ENCODE assay signal across 8 cellular contexts in the genomic region with DNA sequence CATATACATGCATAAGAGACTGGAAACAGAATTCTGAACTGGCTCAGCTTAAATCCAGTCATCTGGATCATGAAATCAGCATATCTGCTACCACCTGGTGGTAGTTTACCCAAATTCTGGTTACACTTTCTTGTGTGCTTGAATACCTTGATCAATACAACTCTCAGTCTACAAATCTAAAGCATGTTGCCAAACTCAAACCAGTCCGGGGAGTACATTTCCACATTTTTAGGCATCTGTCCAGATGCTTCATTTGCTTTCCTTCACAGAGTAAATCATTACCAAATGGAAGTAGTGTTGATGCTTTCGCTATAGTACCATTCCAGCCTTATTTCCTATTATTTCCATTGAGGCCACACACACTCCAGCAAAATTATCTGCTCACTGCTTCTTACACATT.
DNase-seq lines count a peak whose midpoint lies in the region; ATAC-seq, FAIRE-seq and TF ChIP-seq lines count a peak whose summit lies in the region.

No MANE protein-coding gene starts in this region.

- H3K36me3 Mint-ChIP-seq in neural crest cell (ENCODE audit: low read depth) (no peaks in the 10 kb centered on the region), natural killer cell (no peaks in the 10 kb centered on the region)
- no peaks in the 10 kb centered on the region for H3K36me3 Mint-ChIP-seq in activated T-helper 17 cell treated with anti-CD3 and anti-CD28 coated beads, Interleukin-2, amount 50 U/mL, for 72 hours (ENCODE audit: low read depth)

- H3K4me1 Mint-ChIP-seq in neural crest cell (no peaks in the 10 kb centered on the region), natural killer cell (no peaks in the 10 kb centered on the region)
- H3K4me1 Mint-ChIP-seq in activated T-helper 17 cell treated with anti-CD3 and anti-CD28 coated beads, Interleukin-2, amount 50 U/mL, for 72 hours = no peaks in the 10 kb centered on the region

- H3K9me3 Mint-ChIP-seq in neural crest cell (peaks cover 8% of the 10 kb centered on the region), natural killer cell (no peaks in the 10 kb centered on the region)
- H3K9me3 Mint-ChIP-seq in activated T-helper 17 cell treated with anti-CD3 and anti-CD28 coated beads, Interleukin-2, amount 50 U/mL, for 72 hours = no peaks in the 10 kb centered on the region

- peak; percentile 28 for FAIRE-seq in bronchial epithelial cell (lab: Jason Lieb, UNC)

- in situ Hi-C loops in GM13977 (cut with MboI; ENCODE audit: low pct_unique_long_range_greater_than_20kb, low sequenced_read_pairs, unreplicated experiment) = no loop called here

- no peak overlapping the region for H3K4me3 ChIP-seq in bronchial epithelial cell (ENCODE audit: low read depth, low read length)

- H3K27me3 Mint-ChIP-seq in neural crest cell (ENCODE audit: low read depth) (no peaks in the 10 kb centered on the region), natural killer cell (ENCODE audit: low read depth in 2 of 2) (peaks cover 0 to 3% of the 10 kb centered on the region in 2 donors)
- H3K27me3 Mint-ChIP-seq in activated T-helper 17 cell treated with anti-CD3 and anti-CD28 coated beads, Interleukin-2, amount 50 U/mL, for 72 hours = peaks cover 5% of the 10 kb centered on the region

- H3K36me3 ChIP-seq in bronchial epithelial cell (ENCODE audit: control insufficient read depth, insufficient read depth, low read length) = no peaks in the 10 kb centered on the region

- H3K27ac Mint-ChIP-seq in neural crest cell (ENCODE audit: unreplicated experiment) (no peak overlapping the region), natural killer cell (no peak overlapping the region)
- no peak overlapping the region for H3K27ac Mint-ChIP-seq in activated T-helper 17 cell treated with anti-CD3 and anti-CD28 coated beads, Interleukin-2, amount 50 U/mL, for 72 hours

- H3K27me3 ChIP-seq in bronchial epithelial cell (ENCODE audit: control insufficient read depth, insufficient read depth, low read length) = no peaks in the 10 kb centered on the region

- intact Hi-C loops in natural killer cell (cut with micrococcal nuclease) = no loop called here

- no peak for ATAC-seq in natural killer cell
- ATAC-seq in activated T-helper 17 cell treated with anti-CD3 and anti-CD28 coated beads, Interleukin-2, amount 50 U/mL, for 72 hours (replicated peaks) = no peak

- H3K4me3 Mint-ChIP-seq in neural crest cell = no peak overlapping the region
- H3K4me3 Mint-ChIP-seq in natural killer cell = no peak overlapping the region
- H3K4me3 Mint-ChIP-seq in activated T-helper 17 cell treated with anti-CD3 and anti-CD28 coated beads, Interleukin-2, amount 50 U/mL, for 72 hours = no peak overlapping the region

- TF ChIP-seq CTCF in GM13977 (IDR thresholded peaks at IDR 0.05; ENCODE audit: extremely low read depth, insufficient read depth, missing control alignments) (peak; percentile 43), bronchial epithelial cell (IDR thresholded peaks at IDR 0.05; ENCODE audit: insufficient read depth, low read length, severe bottlenecking) (peak; percentile 44), neural crest cell (conservative IDR thresholded peaks at IDR 0.05) (peak; percentile 70), natural killer cell (IDR thresholded peaks at IDR 0.05) (no peak)

- DNase-seq in GM13977 (ENCODE audit: low spot score) = peak; percentile 38
- peak; percentile 15 for DNase-seq in HuH-7 (ENCODE audit: low spot score)
- DNase-seq in bronchial epithelial cell (ENCODE audit: low read depth) = peak; percentile 77
- DNase-seq in neural crest cell (ENCODE audit: low read depth, low spot score) = no peak
- no peak for DNase-seq in central memory CD4-positive, alpha-beta T cell
- DNase-seq in activated CD4-positive, alpha-beta T cell treated with anti-CD3 and anti-CD28 coated beads, Interleukin-2, amount 50 U/mL, for 4 hours = no peak
- no peak for DNase-seq in natural killer cell

Comparison
In these comparisons a context has a peak if more than half of its experiments do, and no peak if none do; other contexts are left out.
1. DNase-seq: peak in GM13977 (single experiment), HuH-7 (single experiment) and bronchial epithelial cell (single experiment); none in neural crest cell (single experiment), central memory CD4-positive, alpha-beta T cell (single experiment), activated CD4-positive, alpha-beta T cell treated with anti-CD3 and anti-CD28 coated beads, Interleukin-2, amount 50 U/mL, for 4 hours (0 of 2) and natural killer cell (single experiment).